ENCODE assay signal across 21 cellular contexts in genomic region chr17:33562792-33563191, GRCh38.
DNase-seq lines count a peak whose midpoint lies in the region; ATAC-seq, FAIRE-seq and TF ChIP-seq lines count a peak whose summit lies in the region.
"Had no signal": no experiment of that assay in that cellular context is flagged by ENCODE, and none has a peak within 500 bp of the region (broad histone marks: within the 10 kb centered on the region; RNA-seq: fewer than 3 reads in every experiment).

No MANE protein-coding gene starts in this region.

- H3K4me2 ChIP-seq in SK-N-SH: no peak overlapping the region
- H3K4me2 ChIP-seq in K562 (ENCODE audit: insufficient read depth, low read length): no peak overlapping the region

- H3K4me1 ChIP-seq in SK-N-SH (ENCODE audit: control insufficient read depth in 1 of 2, insufficient read depth in 2 of 2, low read depth in 1 of 2, low read length in 1 of 2) (peaks cover 0 to 19% of the 10 kb centered on the region in 2 experiments; a peak in 3 of 4 replicates), K562 (replicated peaks in 1 of 2; ENCODE audit: control insufficient read depth in 2 of 2, insufficient read depth in 2 of 2, low read length in 2 of 2) (no peaks in the 10 kb centered on the region), testis (no peaks in the 10 kb centered on the region)
- H3K4me1 ChIP-seq: SJSA1 had no signal

- POLR2A ChIA-PET in SK-N-SH (lab: Yijun Ruan, JAX): no interaction called here
- POLR2A ChIA-PET in K562 (lab: Yijun Ruan, JAX): interaction anchor here (0.6 to 1.0 kb wide), 3 partner anchors 13 to 507 kb away, joined by 3 to 5 read pairs (median 3); no protein-coding TSS in a partner anchor

- ATAC-seq in SK-N-SH treated with all-trans-retinoic acid at 6 μM for 48 hours (no peak), K562 (no peak)

- TF ChIP-seq CTCF in SK-N-SH (IDR thresholded peaks at IDR 0.05) (peak; percentile 44), K562 (IDR thresholded peaks at IDR 0.05 in 2 of 3, conservative IDR thresholded peaks at IDR 0.05 in 1 of 3; ENCODE audit: insufficient read depth in 2 of 3, low read depth in 1 of 3, low read length in 3 of 3) (peak; percentile 5 to 33 (median 23); a peak in 3 of 6 replicates), testis (IDR thresholded peaks at IDR 0.05) (no peak)

- no peak overlapping the region for H2AFZ ChIP-seq in SK-N-SH (ENCODE audit: low read depth)
- no peak overlapping the region for H2AFZ ChIP-seq in K562 (ENCODE audit: low read depth, low read length)

- no peak for FAIRE-seq in K562 (lab: Jason Lieb, UNC)
- FAIRE-seq: G401.6, GM12892, GM19239 had no signal

- H3K27ac ChIP-seq in SK-N-SH (ENCODE audit: low read depth in 2 of 2, low read length in 1 of 2) (no peak overlapping the region), K562 (ENCODE audit: extremely low read depth, low read depth, low read length) (no peak overlapping the region), testis (no peak overlapping the region)
- H3K27ac ChIP-seq: 22Rv1, SJSA1 had no signal

- H3K9me2 ChIP-seq in SK-N-SH: no peaks in the 10 kb centered on the region

- BruUV-seq in K562 (replicated peaks; lab: Mats Ljungman, UMichigan): no TSS peak

- WGBS in SK-N-SH (ENCODE audit: low lambda C conversion rate): 75% methylated on average over 1 of the region's 1 CpG
- WGBS in K562 (ENCODE audit: insufficient coverage, low coverage, missing lambda C conversion rate): 0% methylated on average over 1 of the region's 1 CpG
- WGBS in testis, 2 donors: 67 to 88% methylated on average over 1 of the region's 1 CpG

- no peaks in the 10 kb centered on the region for H3K9me1 ChIP-seq in K562 (ENCODE audit: control insufficient read depth, insufficient read depth, low read length)

- TF ChIP-seq EP300 in SK-N-SH (IDR thresholded peaks at IDR 0.05; ENCODE audit: borderline replicate concordance in 1 of 2, low read depth in 1 of 2, low read length in 1 of 2): no peak
- TF ChIP-seq EP300 in K562 (IDR thresholded peaks at IDR 0.05; ENCODE audit: low read length): no peak

- TF ChIP-seq POLR2A in K562 (conservative IDR thresholded peaks at IDR 0.05): no peak
- no peak for TF ChIP-seq POLR2A in testis (IDR thresholded peaks at IDR 0.05)

- H3K9me3 ChIP-seq in SK-N-SH: 0 out of 2 replicates have a peak, but pooled peaks cover 4% of the 10 kb centered on the region
- no peaks in the 10 kb centered on the region for H3K9me3 ChIP-seq in K562 (replicated peaks; ENCODE audit: control insufficient read depth, insufficient read depth, low read depth, low read length)
- H3K9me3 ChIP-seq in testis: no peaks in the 10 kb centered on the region
- H3K9me3 ChIP-seq: SJSA1 had no signal

- intact Hi-C loops in K562 (cut with micrococcal nuclease) (no loop called here), testis (cut with DNase I; ENCODE audit: low total_unique reads) (no loop called here)

- H3K4me3 ChIP-seq in SK-N-SH (ENCODE audit: low read depth in 2 of 2, low read length in 1 of 2) (no peak overlapping the region), K562 (no peak overlapping the region), testis (no peak overlapping the region)
- H3K4me3 ChIP-seq: SJSA1 had no signal

- no peak for TF ChIP-seq RAD21 in SK-N-SH (IDR thresholded peaks at IDR 0.05; ENCODE audit: low read length)
- no peak for TF ChIP-seq RAD21 in K562 (CRISPR knock-in tag; conservative IDR thresholded peaks at IDR 0.05 in 1 of 2, IDR thresholded peaks at IDR 0.05 in 1 of 2)

- CTCF ChIA-PET in SK-N-SH (lab: Yijun Ruan, JAX): interaction anchor here (0.5 to 1.2 kb wide), 2 partner anchors 31 to 79 kb away, joined by 3 to 4 read pairs; no protein-coding TSS in a partner anchor
- CTCF ChIA-PET in K562 (lab: Yijun Ruan, JAX; ENCODE audit: low intra/inter-chr PET ratio): no interaction called here

- DNase-seq in SK-N-SH: no peak
- no peak for DNase-seq in K562 (ENCODE audit: extremely low read depth in 1 of 4, low spot score in 3 of 4)
- peak; percentile 2 for DNase-seq in left kidney (ENCODE audit: low read depth, low spot score)
- DNase-seq in NCI-H2171 (lab: John Stamatoyannopoulos, UW): no peak
- DNase-seq in testis: no peak
- DNase-seq in DMS53 (lab: John Stamatoyannopoulos, UW): no peak
- no peak for DNase-seq in stimulated activated CD4-positive, alpha-beta T cell treated with anti-CD3 and anti-CD28 coated beads, Interleukin-2, amount 100 ng/mL, for 48 hours
- DNase-seq: COR-L47, HFFc6, NCI-H1092, NCI-H2107, NCI-H345, NCI-H526 treated with DMSO at 0.1 percent for 48 hours, OCI-M1, RPMI8226 had no signal

- in situ Hi-C loops in K562 (cut with MboI): no loop called here

- no peaks in the 10 kb centered on the region for H3K27me3 ChIP-seq in SK-N-SH (ENCODE audit: insufficient read depth)
- H3K27me3 ChIP-seq in K562 (ENCODE audit: control insufficient read depth in 2 of 2, insufficient read depth in 2 of 2, low read length in 2 of 2): no peaks in the 10 kb centered on the region
- no peaks in the 10 kb centered on the region for H3K27me3 ChIP-seq in testis
- H3K27me3 ChIP-seq: SJSA1 had no signal

- H3K36me3 ChIP-seq in SK-N-SH (replicated peaks in 1 of 2; ENCODE audit: control insufficient read depth in 1 of 2, insufficient read depth in 2 of 2, low read length in 1 of 2) (no peaks in the 10 kb centered on the region), K562 (ENCODE audit: control insufficient read depth, insufficient read depth, low read length) (no peaks in the 10 kb centered on the region), testis (ENCODE audit: low read depth, missing control alignments) (no peaks in the 10 kb centered on the region)
- H3K36me3 ChIP-seq: SJSA1 had no signal

- H3K79me2 ChIP-seq in SK-N-SH (ENCODE audit: insufficient read depth): no peaks in the 10 kb centered on the region
- no peaks in the 10 kb centered on the region for H3K79me2 ChIP-seq in K562 (ENCODE audit: control insufficient read depth, insufficient read depth, low read length)

- H4K20me1 ChIP-seq in SK-N-SH (ENCODE audit: insufficient read depth) (no peaks in the 10 kb centered on the region), K562 (replicated peaks; ENCODE audit: control insufficient read depth, insufficient read depth, low read length) (no peaks in the 10 kb centered on the region)

- H3F3A ChIP-seq in SK-N-SH (replicated peaks; ENCODE audit: insufficient read depth): peaks cover 21% of the 10 kb centered on the region

- H3K9ac ChIP-seq in SK-N-SH (no peak overlapping the region), K562 (ENCODE audit: insufficient read depth in 1 of 2, low read depth in 2 of 2, low read length in 2 of 2) (no peak overlapping the region)

TF ChIP-seq in SK-N-SH, 30 proteins besides CTCF, POLR2A, EP300 and RAD21:
- no peak for TF ChIP-seq RXRA (IDR thresholded peaks at IDR 0.05; ENCODE audit: borderline replicate concordance, low read depth)

TF ChIP-seq in SK-N-SH treated with all-trans-retinoic acid at 6 μM for 48 hours, 23 proteins besides CTCF, POLR2A, EP300 and RAD21:
- no peak for TF ChIP-seq RARB (CRISPR knock-in tag; IDR thresholded peaks at IDR 0.05)
- TF ChIP-seq ZNF8 (CRISPR knock-in tag; IDR thresholded peaks at IDR 0.05): no peak

TF ChIP-seq in K562, 482 proteins besides CTCF, POLR2A, EP300 and RAD21:
- TF ChIP-seq NFYB (IDR thresholded peaks at IDR 0.05; ENCODE audit: extremely low read depth, insufficient read length) (no peak), FUS (optimal IDR thresholded peaks at IDR 0.05; ENCODE audit: low read depth, low read length) (no peak), E2F6 (IDR thresholded peaks at IDR 0.05; ENCODE audit: borderline replicate concordance in 1 of 2, extremely low read depth in 1 of 2, insufficient read depth in 1 of 2, insufficient read length in 1 of 2, low read depth in 1 of 2, low read length in 1 of 2, poor library complexity in 1 of 2, severe bottlenecking in 1 of 2) (no peak), ELF2 (CRISPR knock-in tag; IDR thresholded peaks at IDR 0.05) (no peak), FOXA1 (IDR thresholded peaks at IDR 0.05; ENCODE audit: borderline replicate concordance) (no peak), ZNF134 (CRISPR knock-in tag; conservative IDR thresholded peaks at IDR 0.05) (no peak), ZNF444 (CRISPR knock-in tag; IDR thresholded peaks at IDR 0.05) (no peak), ZHX1 (conservative IDR thresholded peaks at IDR 0.05; ENCODE audit: low read length) (no peak)

Comparison
In these comparisons a context has a peak if more than half of its experiments do, and no peak if none do; other contexts are left out.
1. CTCF ChIP-seq: peak in SK-N-SH (single experiment) and K562 (3 of 3); none in testis (0 of 3).
2. Of the 27 proteins assayed by ChIP-seq in both K562 and SK-N-SH: peak only in K562: none; only in SK-N-SH: none; in both: CTCF; in neither: 26.